In the genomic region with DNA sequence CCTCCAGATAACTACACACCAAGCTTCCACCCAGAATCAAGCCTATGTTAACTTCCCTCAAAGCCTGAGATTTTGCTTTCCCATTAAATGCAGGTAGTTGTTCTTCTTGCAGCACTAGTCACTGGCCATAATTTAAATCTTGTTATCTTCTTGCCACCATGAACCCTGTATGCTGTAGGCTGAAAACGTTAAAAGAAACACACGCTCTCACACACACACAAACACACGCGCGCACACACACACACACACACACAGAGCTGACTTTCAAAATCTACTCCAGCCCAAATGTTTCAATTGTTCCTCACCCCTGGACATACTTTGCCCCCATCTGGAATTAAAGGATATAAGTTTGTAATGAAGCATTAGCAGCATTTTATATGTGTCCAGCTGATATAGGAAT, we compare ENCODE assay signal across 14 cellular contexts. TPM values are rescaled to one million over a fixed set of nuclear protein-coding genes. Genes with fewer than 3 reads are reported as not detected.
"Had no signal": no experiment of that assay in that cellular context is flagged by ENCODE, and none has a peak within 500 bp of the region (broad histone marks: within the 10 kb centered on the region; RNA-seq: fewer than 3 reads in every experiment).

No MANE protein-coding gene starts in this region.

RNA-seq across cellular contexts. Expression of gene HBG2, which starts 1.1 kb away (rescaled TPM):
- total RNA-seq: activated B cell treated with CpG ODN at 0.5 μM for 24 hours; activated CD4-positive, alpha-beta memory T cell treated with anti-CD3 and anti-CD28 coated beads for 36 hours; activated CD4-positive, alpha-beta memory T cell treated with anti-CD3 and anti-CD28 coated beads, Interleukin-2, amount 10 ng/mL, durations not matched to agents 7 days and 5 days; activated CD4-positive, alpha-beta T cell treated with anti-CD3 and anti-CD28 coated beads for 36 hours; activated CD4-positive, alpha-beta T cell treated with anti-CD3 and anti-CD28 coated beads, Interleukin-2, amount 10 ng/mL, durations not matched to agents 24 days and 14 days; activated CD4-positive, alpha-beta T cell treated with anti-CD3 and anti-CD28 coated beads, Interleukin-2, amount 10 ng/mL, durations not matched to agents 7 days and 5 days; activated CD8-positive, alpha-beta memory T cell treated with anti-CD3 and anti-CD28 coated beads for 36 hours; activated CD8-positive, alpha-beta memory T cell treated with anti-CD3 and anti-CD28 coated beads, Interleukin-2, amount 10 ng/mL, durations not matched to agents 7 days and 5 days; activated CD8-positive, alpha-beta T cell treated with anti-CD3 and anti-CD28 coated beads for 36 hours; activated CD8-positive, alpha-beta T cell treated with anti-CD3 and anti-CD28 coated beads, Interleukin-2, amount 10 ng/mL, durations not matched to agents 7 days and 5 days; T-helper 1 cell treated with Interleukin-12 subunit alpha and Interleukin-12 subunit beta and Interleukin-4 antibody, amounts not matched to agents 30 ng/mL and 1 ng/mL, for 36 hours; T-helper 2 cell treated with Interferon-gamma antibody and Interleukin-4, amounts not matched to agents 100 ng/mL and 5 ng/mL, for 36 hours had no signal

RNA-seq across cellular contexts. Expression of gene HBG1, which starts 3.8 kb away (rescaled TPM):
- total RNA-seq: activated B cell treated with CpG ODN at 0.5 μM for 24 hours; activated CD4-positive, alpha-beta memory T cell treated with anti-CD3 and anti-CD28 coated beads for 36 hours; activated CD4-positive, alpha-beta memory T cell treated with anti-CD3 and anti-CD28 coated beads, Interleukin-2, amount 10 ng/mL, durations not matched to agents 7 days and 5 days; activated CD4-positive, alpha-beta T cell treated with anti-CD3 and anti-CD28 coated beads for 36 hours; activated CD4-positive, alpha-beta T cell treated with anti-CD3 and anti-CD28 coated beads, Interleukin-2, amount 10 ng/mL, durations not matched to agents 24 days and 14 days; activated CD4-positive, alpha-beta T cell treated with anti-CD3 and anti-CD28 coated beads, Interleukin-2, amount 10 ng/mL, durations not matched to agents 7 days and 5 days; activated CD8-positive, alpha-beta memory T cell treated with anti-CD3 and anti-CD28 coated beads for 36 hours; activated CD8-positive, alpha-beta memory T cell treated with anti-CD3 and anti-CD28 coated beads, Interleukin-2, amount 10 ng/mL, durations not matched to agents 7 days and 5 days; activated CD8-positive, alpha-beta T cell treated with anti-CD3 and anti-CD28 coated beads for 36 hours; activated CD8-positive, alpha-beta T cell treated with anti-CD3 and anti-CD28 coated beads, Interleukin-2, amount 10 ng/mL, durations not matched to agents 7 days and 5 days; T-helper 1 cell treated with Interleukin-12 subunit alpha and Interleukin-12 subunit beta and Interleukin-4 antibody, amounts not matched to agents 30 ng/mL and 1 ng/mL, for 36 hours; T-helper 17 cell; T-helper 2 cell treated with Interferon-gamma antibody and Interleukin-4, amounts not matched to agents 100 ng/mL and 5 ng/mL, for 36 hours had no signal

RNA-seq across cellular contexts. Expression of gene HBE1, which starts 16.3 kb away (rescaled TPM):
- total RNA-seq: activated B cell treated with CpG ODN at 0.5 μM for 24 hours; activated CD4-positive, alpha-beta memory T cell treated with anti-CD3 and anti-CD28 coated beads for 36 hours; activated CD4-positive, alpha-beta memory T cell treated with anti-CD3 and anti-CD28 coated beads, Interleukin-2, amount 10 ng/mL, durations not matched to agents 7 days and 5 days; activated CD4-positive, alpha-beta T cell treated with anti-CD3 and anti-CD28 coated beads for 36 hours; activated CD4-positive, alpha-beta T cell treated with anti-CD3 and anti-CD28 coated beads, Interleukin-2, amount 10 ng/mL, durations not matched to agents 24 days and 14 days; activated CD4-positive, alpha-beta T cell treated with anti-CD3 and anti-CD28 coated beads, Interleukin-2, amount 10 ng/mL, durations not matched to agents 7 days and 5 days; activated CD8-positive, alpha-beta memory T cell treated with anti-CD3 and anti-CD28 coated beads for 36 hours; activated CD8-positive, alpha-beta memory T cell treated with anti-CD3 and anti-CD28 coated beads, Interleukin-2, amount 10 ng/mL, durations not matched to agents 7 days and 5 days; activated CD8-positive, alpha-beta T cell treated with anti-CD3 and anti-CD28 coated beads for 36 hours; activated CD8-positive, alpha-beta T cell treated with anti-CD3 and anti-CD28 coated beads, Interleukin-2, amount 10 ng/mL, durations not matched to agents 7 days and 5 days; T-helper 1 cell treated with Interleukin-12 subunit alpha and Interleukin-12 subunit beta and Interleukin-4 antibody, amounts not matched to agents 30 ng/mL and 1 ng/mL, for 36 hours; T-helper 17 cell; T-helper 2 cell treated with Interferon-gamma antibody and Interleukin-4, amounts not matched to agents 100 ng/mL and 5 ng/mL, for 36 hours had no signal

RNA-seq across cellular contexts. Expression of gene HBD, which starts 19.2 kb away (rescaled TPM):
- total RNA-seq: activated B cell treated with CpG ODN at 0.5 μM for 24 hours; activated CD4-positive, alpha-beta memory T cell treated with anti-CD3 and anti-CD28 coated beads for 36 hours; activated CD4-positive, alpha-beta memory T cell treated with anti-CD3 and anti-CD28 coated beads, Interleukin-2, amount 10 ng/mL, durations not matched to agents 7 days and 5 days; activated CD4-positive, alpha-beta T cell treated with anti-CD3 and anti-CD28 coated beads for 36 hours; activated CD4-positive, alpha-beta T cell treated with anti-CD3 and anti-CD28 coated beads, Interleukin-2, amount 10 ng/mL, durations not matched to agents 24 days and 14 days; activated CD4-positive, alpha-beta T cell treated with anti-CD3 and anti-CD28 coated beads, Interleukin-2, amount 10 ng/mL, durations not matched to agents 7 days and 5 days; activated CD8-positive, alpha-beta memory T cell treated with anti-CD3 and anti-CD28 coated beads for 36 hours; activated CD8-positive, alpha-beta memory T cell treated with anti-CD3 and anti-CD28 coated beads, Interleukin-2, amount 10 ng/mL, durations not matched to agents 7 days and 5 days; activated CD8-positive, alpha-beta T cell treated with anti-CD3 and anti-CD28 coated beads for 36 hours; activated CD8-positive, alpha-beta T cell treated with anti-CD3 and anti-CD28 coated beads, Interleukin-2, amount 10 ng/mL, durations not matched to agents 7 days and 5 days; T-helper 1 cell treated with Interleukin-12 subunit alpha and Interleukin-12 subunit beta and Interleukin-4 antibody, amounts not matched to agents 30 ng/mL and 1 ng/mL, for 36 hours; T-helper 2 cell treated with Interferon-gamma antibody and Interleukin-4, amounts not matched to agents 100 ng/mL and 5 ng/mL, for 36 hours; WTC11 had no signal

RNA-seq across cellular contexts. Expression of gene HBB, which starts 26.6 kb away (rescaled TPM):
- total RNA-seq: activated CD4-positive, alpha-beta memory T cell treated with anti-CD3 and anti-CD28 coated beads for 36 hours; activated CD4-positive, alpha-beta memory T cell treated with anti-CD3 and anti-CD28 coated beads, Interleukin-2, amount 10 ng/mL, durations not matched to agents 7 days and 5 days; activated CD4-positive, alpha-beta T cell treated with anti-CD3 and anti-CD28 coated beads for 36 hours; activated CD4-positive, alpha-beta T cell treated with anti-CD3 and anti-CD28 coated beads, Interleukin-2, amount 10 ng/mL, durations not matched to agents 24 days and 14 days; activated CD4-positive, alpha-beta T cell treated with anti-CD3 and anti-CD28 coated beads, Interleukin-2, amount 10 ng/mL, durations not matched to agents 7 days and 5 days; activated CD8-positive, alpha-beta memory T cell treated with anti-CD3 and anti-CD28 coated beads for 36 hours; activated CD8-positive, alpha-beta memory T cell treated with anti-CD3 and anti-CD28 coated beads, Interleukin-2, amount 10 ng/mL, durations not matched to agents 7 days and 5 days; activated CD8-positive, alpha-beta T cell treated with anti-CD3 and anti-CD28 coated beads for 36 hours; activated CD8-positive, alpha-beta T cell treated with anti-CD3 and anti-CD28 coated beads, Interleukin-2, amount 10 ng/mL, durations not matched to agents 7 days and 5 days; T-helper 1 cell treated with Interleukin-12 subunit alpha and Interleukin-12 subunit beta and Interleukin-4 antibody, amounts not matched to agents 30 ng/mL and 1 ng/mL, for 36 hours; T-helper 2 cell treated with Interferon-gamma antibody and Interleukin-4, amounts not matched to agents 100 ng/mL and 5 ng/mL, for 36 hours; WTC11 had no signal
